In the genomic region with DNA sequence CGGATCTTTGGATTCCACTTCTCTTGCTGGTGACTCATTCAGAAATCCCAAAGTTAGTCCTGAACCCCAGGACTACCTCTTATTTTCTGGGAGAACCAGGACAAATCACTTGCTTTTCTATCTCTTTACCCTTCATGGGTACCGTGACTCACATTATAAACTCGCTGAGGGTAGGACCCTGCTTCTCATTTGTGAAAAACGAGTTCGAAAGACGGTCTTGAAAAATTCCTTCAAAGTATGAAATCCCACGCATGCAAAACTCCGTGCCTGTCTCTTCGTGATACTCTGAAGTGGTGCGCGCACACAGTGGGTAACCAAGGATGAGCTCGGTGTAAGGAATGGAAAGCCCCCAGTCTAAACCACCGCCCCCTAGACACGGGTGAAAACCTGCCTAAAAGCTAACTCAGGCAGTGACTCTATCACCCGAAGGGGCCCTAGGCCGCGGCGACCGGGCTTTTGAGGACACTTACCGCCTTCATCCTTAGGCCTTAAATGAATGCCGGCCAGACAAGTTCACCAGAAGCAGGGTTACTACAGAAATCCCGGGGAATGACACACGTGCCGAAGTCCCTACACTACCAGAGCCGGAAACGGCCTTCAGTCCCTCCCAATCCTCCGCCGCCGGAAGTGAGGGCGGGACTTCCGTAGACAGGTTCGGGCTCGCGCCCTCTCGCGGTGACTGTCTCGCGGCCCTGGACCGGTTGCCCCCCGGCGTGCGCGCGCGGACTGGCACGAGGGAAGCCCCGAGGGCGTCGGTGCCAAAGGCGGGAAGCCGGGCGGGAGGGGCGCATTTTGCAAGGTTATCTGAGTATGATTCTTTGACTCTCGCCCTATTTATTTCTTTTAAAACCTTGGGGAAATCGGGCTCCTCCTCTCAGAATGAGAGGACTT, we compare ENCODE assay signal across 8 cellular contexts. TPM values are rescaled to one million over a fixed set of nuclear protein-coding genes. Genes with fewer than 3 reads are reported as not detected.
DNase-seq lines count a peak whose midpoint lies in the region; ATAC-seq, FAIRE-seq and TF ChIP-seq lines count a peak whose summit lies in the region.

A gene with protein sequence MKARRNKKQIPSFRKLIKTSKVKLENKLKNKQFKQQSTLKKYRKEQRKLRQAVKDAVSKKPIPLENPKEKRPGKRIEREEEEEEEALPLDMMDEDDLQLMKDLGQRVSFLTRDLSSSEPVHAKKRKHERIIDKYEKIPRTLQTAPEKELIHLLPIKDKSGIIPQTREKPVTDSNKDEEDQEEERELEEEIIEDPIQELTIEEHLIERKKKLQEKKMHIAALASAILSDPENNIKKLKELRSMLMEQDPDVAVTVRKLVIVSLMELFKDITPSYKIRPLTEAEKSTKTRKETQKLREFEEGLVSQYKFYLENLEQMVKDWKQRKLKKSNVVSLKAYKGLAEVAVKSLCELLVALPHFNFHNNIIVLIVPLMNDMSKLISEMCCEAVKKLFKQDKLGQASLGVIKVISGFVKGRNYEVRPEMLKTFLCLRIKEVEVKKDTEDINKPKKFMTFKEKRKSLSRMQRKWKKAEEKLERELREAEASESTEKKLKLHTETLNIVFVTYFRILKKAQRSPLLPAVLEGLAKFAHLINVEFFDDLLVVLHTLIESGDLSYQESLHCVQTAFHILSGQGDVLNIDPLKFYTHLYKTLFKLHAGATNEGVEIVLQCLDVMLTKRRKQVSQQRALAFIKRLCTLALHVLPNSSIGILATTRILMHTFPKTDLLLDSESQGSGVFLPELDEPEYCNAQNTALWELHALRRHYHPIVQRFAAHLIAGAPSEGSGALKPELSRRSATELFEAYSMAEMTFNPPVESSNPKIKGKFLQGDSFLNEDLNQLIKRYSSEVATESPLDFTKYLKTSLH (minus strand): TSS at position 580 of the 891 bp plus-strand sequence. CDS start 101 bp downstream, at position 479.

- H3K9me3 Mint-ChIP-seq in nephron progenitor cell = peaks cover 5% of the 10 kb centered on the region
- peaks cover 0 to 5% of the 10 kb centered on the region in 2 donors for H3K9me3 Mint-ChIP-seq in stimulated activated naive CD8-positive, alpha-beta T cell treated with anti-CD3 and anti-CD28 coated beads, Interleukin-15, amount 100 ng/mL, for 72 hours

- in situ Hi-C loops in G401 (cut with HindIII; ENCODE audit: low sequenced_read_pairs) = no loop called here

- peak; percentile 96 for FAIRE-seq in H54 (lab: Jason Lieb, UNC)

- H3K27ac Mint-ChIP-seq in nephron progenitor cell = peak within 1 kb of the TSS; percentile 94
- H3K27ac Mint-ChIP-seq in stimulated activated naive CD8-positive, alpha-beta T cell treated with anti-CD3 and anti-CD28 coated beads, Interleukin-15, amount 100 ng/mL, for 72 hours = peak within 1 kb of the TSS; percentile 98 to 99

- peaks cover 21% of the 10 kb centered on the region for H3K27me3 Mint-ChIP-seq in nephron progenitor cell (ENCODE audit: low read depth, poor library complexity)
- H3K27me3 Mint-ChIP-seq in stimulated activated naive CD8-positive, alpha-beta T cell treated with anti-CD3 and anti-CD28 coated beads, Interleukin-15, amount 100 ng/mL, for 72 hours = peaks cover 24% of the 10 kb centered on the region

- TF ChIP-seq CTCF in nephron progenitor cell (IDR thresholded peaks at IDR 0.05) = peak; percentile 82

- DNase-seq in G401 (ENCODE audit: low spot score) (peak; percentile 95), H54 (ENCODE audit: insufficient read length, low spot score) (peak; percentile 94), LoVo (ENCODE audit: low spot score) (peak; percentile 97), SHP77 (lab: John Stamatoyannopoulos, UW) (peak; percentile 91 to 92), fibroblast of the conjunctiva (ENCODE audit: low read depth) (peak; percentile 91), nephron progenitor cell (peak; percentile 95)
- peak; percentile 100 for DNase-seq in activated effector memory CD4-positive, alpha-beta T cell treated with anti-CD3 and anti-CD28 coated beads, Interleukin-2, amount 50 U/mL, for 16 hours
- DNase-seq in stimulated activated naive CD8-positive, alpha-beta T cell treated with anti-CD3 and anti-CD28 coated beads, Interleukin-15, amount 100 ng/mL, for 72 hours = peak; percentile 91 to 95

- H3K36me3 Mint-ChIP-seq in nephron progenitor cell (ENCODE audit: low read depth) = peaks cover 38% of the 10 kb centered on the region

- TF ChIP-seq POLR2A in H54 (IDR thresholded peaks at IDR 0.05; ENCODE audit: low read depth, low read length) = peak; percentile 89

- H3K4me3 Mint-ChIP-seq in nephron progenitor cell = peak within 1 kb of the TSS; percentile 98
- peak within 1 kb of the TSS; percentile 93 to 99 for H3K4me3 Mint-ChIP-seq in stimulated activated naive CD8-positive, alpha-beta T cell treated with anti-CD3 and anti-CD28 coated beads, Interleukin-15, amount 100 ng/mL, for 72 hours

- H3K4me1 Mint-ChIP-seq in nephron progenitor cell = peaks cover 31% of the 10 kb centered on the region
- peaks cover 36% of the 10 kb centered on the region for H3K4me1 Mint-ChIP-seq in stimulated activated naive CD8-positive, alpha-beta T cell treated with anti-CD3 and anti-CD28 coated beads, Interleukin-15, amount 100 ng/mL, for 72 hours

- ATAC-seq in stimulated activated naive CD8-positive, alpha-beta T cell treated with anti-CD3 and anti-CD28 coated beads, Interleukin-15, amount 100 ng/mL, for 72 hours = peak; percentile 98

RNA-seq across cellular contexts. Expression of the gene that starts here (rescaled TPM):
- total RNA-seq in G401 (2014; rRNA removed; shearing (Covaris generic)) = 27.7 and 48.2 TPM in 2 replicates

Comparison
In these comparisons a context has a peak if more than half of its experiments do, and no peak if none do; other contexts are left out.
1. Peak in every context shown above with its lines: DNase-seq and ATAC-seq.